7 cellular contexts compared by ENCODE assay signal in genomic region chr17:37359682-37360188, GRCh38. TPM values are rescaled to one million over a fixed set of nuclear protein-coding genes. Genes with fewer than 3 reads are reported as not detected.
A peak's percentile ranks its signal among the peaks of the same experiment; 100 is the strongest.
DNase-seq lines count a peak whose midpoint lies in the region; ATAC-seq and TF ChIP-seq lines count a peak whose summit lies in the region.

No MANE protein-coding gene starts in this region.

- peaks cover 26% of the 10 kb centered on the region for H3K4me1 Mint-ChIP-seq in activated CD4-positive, alpha-beta memory T cell treated with anti-CD3 and anti-CD28 coated beads, Interleukin-2, amount 10 ng/mL, durations not matched to agents 7 days and 5 days

- H3K4me3 ChIP-seq in HFF-Myc (replicated peaks; ENCODE audit: low read depth, low read length) (peak overlapping the region; percentile 21), left ventricle myocardium inferior (peak overlapping the region; percentile 88), skeletal muscle cell (ENCODE audit: low read depth, low read length) (peak overlapping the region; percentile 95)

- peaks cover 30% of the 10 kb centered on the region for H3K4me1 ChIP-seq in left ventricle myocardium inferior

- no peaks in the 10 kb centered on the region for H3K27me3 ChIP-seq in left ventricle myocardium inferior (ENCODE audit: low read depth)

- POLR2A ChIA-PET in activated CD4-positive, alpha-beta memory T cell treated with anti-CD3 and anti-CD28 coated beads, Interleukin-2, amount 10 ng/mL, durations not matched to agents 7 days and 5 days (lab: Charles Lee) = interaction anchor here (0.9 to 2.7 kb wide), 10 partner anchors 10 to 757 kb away, joined by 3 to 13 read pairs (median 6); partner anchors contain the start of genes AATF, ACACA and TADA2A

- H3K9me3 Mint-ChIP-seq in activated CD4-positive, alpha-beta memory T cell treated with anti-CD3 and anti-CD28 coated beads, Interleukin-2, amount 10 ng/mL, durations not matched to agents 7 days and 5 days = no peaks in the 10 kb centered on the region

- DNase-seq in HFF-Myc (ENCODE audit: extremely low read depth, low read depth) = no peak
- no peak for DNase-seq in activated CD4-positive, alpha-beta memory T cell treated with anti-CD3 and anti-CD28 coated beads, Interleukin-2, amount 10 ng/mL, durations not matched to agents 7 days and 5 days
- DNase-seq in left ventricle myocardium inferior = no peak
- DNase-seq in skeletal muscle cell (ENCODE audit: low read depth) = no peak
- DNase-seq in central memory CD4-positive, alpha-beta T cell = no peak

- CTCF ChIA-PET in activated CD4-positive, alpha-beta memory T cell treated with anti-CD3 and anti-CD28 coated beads, Interleukin-2, amount 10 ng/mL, durations not matched to agents 7 days and 5 days (lab: Charles Lee) = interaction anchor here (0.8 kb wide), 1 partner anchor 14 kb away, joined by 3 read pairs; no protein-coding TSS in a partner anchor

- H3K36me3 ChIP-seq in left ventricle myocardium inferior = no peaks in the 10 kb centered on the region

- H3K27me3 Mint-ChIP-seq in activated CD4-positive, alpha-beta memory T cell treated with anti-CD3 and anti-CD28 coated beads, Interleukin-2, amount 10 ng/mL, durations not matched to agents 7 days and 5 days = no peaks in the 10 kb centered on the region

- H3K27ac ChIP-seq in left ventricle myocardium inferior (replicated peaks) = peak overlapping the region; percentile 91

- ATAC-seq in GM21786 (IDR thresholded peaks at IDR 0.05; ENCODE audit: unreplicated experiment) (no peak), HG02571 (IDR thresholded peaks at IDR 0.05; ENCODE audit: unreplicated experiment) (no peak)

- H3K27ac Mint-ChIP-seq in activated CD4-positive, alpha-beta memory T cell treated with anti-CD3 and anti-CD28 coated beads, Interleukin-2, amount 10 ng/mL, durations not matched to agents 7 days and 5 days = peak overlapping the region; percentile 65

- H3K9me3 ChIP-seq in left ventricle myocardium inferior (replicated peaks) = no peaks in the 10 kb centered on the region

- no peaks in the 10 kb centered on the region for H3K36me3 Mint-ChIP-seq in activated CD4-positive, alpha-beta memory T cell treated with anti-CD3 and anti-CD28 coated beads, Interleukin-2, amount 10 ng/mL, durations not matched to agents 7 days and 5 days (ENCODE audit: low read depth)

- peak overlapping the region; percentile 59 for H3K4me3 Mint-ChIP-seq in activated CD4-positive, alpha-beta memory T cell treated with anti-CD3 and anti-CD28 coated beads, Interleukin-2, amount 10 ng/mL, durations not matched to agents 7 days and 5 days

- no peak for TF ChIP-seq CTCF in HFF-Myc (IDR thresholded peaks at IDR 0.05; ENCODE audit: low read depth, low read length, missing control alignments)
- no peak for TF ChIP-seq CTCF in left ventricle myocardium inferior (IDR thresholded peaks at IDR 0.05; ENCODE audit: borderline replicate concordance)

- intact Hi-C loops in left ventricle myocardium inferior (cut with micrococcal nuclease) = no loop called here

RNA-seq across cellular contexts. Expression of gene C17orf78, which starts 16.1 kb away (rescaled TPM):
- not detected for total RNA-seq in activated CD4-positive, alpha-beta memory T cell treated with anti-CD3 and anti-CD28 coated beads, Interleukin-2, amount 10 ng/mL, durations not matched to agents 7 days and 5 days
- not detected for total RNA-seq in left ventricle myocardium inferior

RNA-seq across cellular contexts. Expression of gene ACACA, which starts 46.9 kb away (rescaled TPM):
- total RNA-seq in activated CD4-positive, alpha-beta memory T cell treated with anti-CD3 and anti-CD28 coated beads, Interleukin-2, amount 10 ng/mL, durations not matched to agents 7 days and 5 days = 10 to 100 TPM; 38.6 to 46.3 TPM
- 16.2 TPM for total RNA-seq in left ventricle myocardium inferior

RNA-seq across cellular contexts. Expression of gene TADA2A, which starts 47.0 kb away (rescaled TPM):
- 10 to 100 TPM; 42.5 to 43.0 TPM for total RNA-seq in activated CD4-positive, alpha-beta memory T cell treated with anti-CD3 and anti-CD28 coated beads, Interleukin-2, amount 10 ng/mL, durations not matched to agents 7 days and 5 days
- 11.9 TPM for total RNA-seq in left ventricle myocardium inferior

Comparison
In these comparisons a context has a peak if more than half of its experiments do, and no peak if none do; other contexts are left out.
1. H3K4me3 ChIP-seq: peak in every context shown above with its lines; median percentile 95 in skeletal muscle cell; 88 in left ventricle myocardium inferior; 21 in HFF-Myc.